12 cellular contexts compared by ENCODE assay signal in the genomic region with DNA sequence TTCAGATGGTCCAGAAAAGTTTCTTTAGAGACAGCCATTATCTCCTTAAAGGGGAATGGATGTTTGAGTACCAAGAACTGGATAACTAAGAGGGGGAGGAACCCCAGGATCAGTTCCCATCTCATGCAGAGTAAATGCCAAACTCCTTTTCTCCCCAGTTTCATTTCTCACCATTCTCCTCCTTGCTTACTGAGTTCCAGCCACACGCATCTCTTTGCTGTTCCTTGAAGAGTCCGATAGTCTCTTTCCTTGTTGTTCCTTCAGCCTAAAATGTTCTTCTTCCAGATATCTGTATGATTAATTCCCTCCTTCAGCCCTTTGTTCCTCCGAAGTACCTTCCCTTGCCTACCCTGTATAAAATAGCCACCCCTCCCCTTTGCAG. TPM values are rescaled to one million over a fixed set of nuclear protein-coding genes. Genes with fewer than 3 reads are reported as not detected.
DNase-seq lines count a peak whose midpoint lies in the region; ATAC-seq and TF ChIP-seq lines count a peak whose summit lies in the region.
"Had no signal": no experiment of that assay in that cellular context is flagged by ENCODE, and none has a peak within 500 bp of the region (broad histone marks: within the 10 kb centered on the region; RNA-seq: fewer than 3 reads in every experiment).

No MANE protein-coding gene starts in this region.

- 80% methylated on average over 1 of the region's 3 CpGs; no CpG with 5 or more reads in 1 of the 2 experiments for WGBS in IMR-90 (ENCODE audit: extremely low coverage in 2 of 2, insufficient read length in 1 of 2), 2 experiments

- peaks cover 3% of the 10 kb centered on the region for H3K27me3 Mint-ChIP-seq in endothelial cell (ENCODE audit: unreplicated experiment)
- H3K27me3 Mint-ChIP-seq in naive thymus-derived CD4-positive, alpha-beta T cell: no peaks in the 10 kb centered on the region
- no peaks in the 10 kb centered on the region for H3K27me3 Mint-ChIP-seq in activated T-helper 1 cell treated with anti-CD3 and anti-CD28 coated beads, Interleukin-12 subunit alpha, Interleukin-12 subunit beta, Interleukin-2, Interleukin-4 antibody, amounts not matched to agents 30 ng/mL and 10 ng/mL and 1 ng/mL, durations not matched to agents 14 hours and 24 hours and 36 hours (ENCODE audit: insufficient read depth)

- no peak overlapping the region for H4K91ac ChIP-seq in IMR-90 (ENCODE audit: insufficient read depth, low read depth, low read length)

- ATAC-seq in IMR-90 (ENCODE audit: low read depth): peak; percentile 26
- no peak for ATAC-seq in naive thymus-derived CD4-positive, alpha-beta T cell
- ATAC-seq in HG03521 (IDR thresholded peaks at IDR 0.05; ENCODE audit: unreplicated experiment): no peak

- BruUV-seq in IMR-90 (replicated peaks; lab: Mats Ljungman, UMichigan) (no TSS peak), OCI-LY7 (replicated peaks; lab: Mats Ljungman, UMichigan) (no TSS peak)

- H3K27me3 ChIP-seq in IMR-90 (ENCODE audit: control insufficient read depth, insufficient read depth, low read length) (no peaks in the 10 kb centered on the region), H7 (ENCODE audit: control insufficient read depth, insufficient read depth, low read length) (no peaks in the 10 kb centered on the region)
- no peaks in the 10 kb centered on the region for H3K27me3 ChIP-seq in naive thymus-derived CD4-positive, alpha-beta T cell (ENCODE audit: control insufficient read depth in 2 of 2, insufficient read depth in 2 of 2, low read length in 2 of 2)
- H3K27me3 ChIP-seq: BE2C, neutrophil had no signal

- POLR2A ChIA-PET in IMR-90 (lab: Charles Lee; ENCODE audit: unreplicated experiment): no interaction called here
- POLR2A ChIA-PET in naive thymus-derived CD4-positive, alpha-beta T cell (lab: Charles Lee): interaction anchor here (0.7 kb wide), 1 partner anchor 270 kb away, joined by 3 read pairs; no protein-coding TSS in a partner anchor
- POLR2A ChIA-PET in OCI-LY7 (lab: Charles Lee): no interaction called here

- DNase-seq in AG08395 (ENCODE audit: low spot score) (peak; percentile 7), IMR-90 (no peak), endothelial cell (ENCODE audit: low spot score) (no peak), OCI-LY7 (ENCODE audit: low spot score) (no peak), H7 (no peak)
- DNase-seq in naive thymus-derived CD4-positive, alpha-beta T cell: no peak
- DNase-seq in activated T-helper 1 cell treated with anti-CD3 and anti-CD28 coated beads, Interleukin-12 subunit alpha, Interleukin-12 subunit beta, Interleukin-2, Interleukin-4 antibody, amounts not matched to agents 30 ng/mL and 10 ng/mL and 1 ng/mL, durations not matched to agents 14 hours and 24 hours and 36 hours (ENCODE audit: low spot score): no peak
- DNase-seq: BE2C; NCI-H2171 treated with DMSO at 0.1 percent for 48 hours; stimulated activated CD4-positive, alpha-beta T cell treated with anti-CD3 and anti-CD28 coated beads, Interleukin-15, amount 100 ng/mL, for 24 hours had no signal

- H2BK20ac ChIP-seq in IMR-90 (ENCODE audit: low read depth, low read length): no peak overlapping the region

- H3K27ac ChIP-seq in IMR-90 (ENCODE audit: insufficient read depth, low read length) (no peak overlapping the region), OCI-LY7 (ENCODE audit: low read depth, low read length, poor library complexity, severe bottlenecking) (no peak overlapping the region)
- no peak overlapping the region for H3K27ac ChIP-seq in naive thymus-derived CD4-positive, alpha-beta T cell (ENCODE audit: low read depth, low read length)
- H3K27ac ChIP-seq: neutrophil had no signal

- H3K4me1 ChIP-seq in IMR-90 (ENCODE audit: control insufficient read depth, insufficient read depth, low read length) (peaks cover 10% of the 10 kb centered on the region), OCI-LY7 (ENCODE audit: insufficient read depth, low read length, poor library complexity, severe bottlenecking) (no peaks in the 10 kb centered on the region)
- H3K4me1 ChIP-seq in naive thymus-derived CD4-positive, alpha-beta T cell (ENCODE audit: control insufficient read depth in 2 of 2, insufficient read depth in 2 of 2, low read length in 2 of 2): peaks cover 13 to 25% of the 10 kb centered on the region in 2 donors
- H3K4me1 ChIP-seq: BE2C had no signal

- peaks cover 33 to 56% of the 10 kb centered on the region in 2 experiments for H3K79me1 ChIP-seq in IMR-90 (ENCODE audit: low read depth in 1 of 2, low read length in 2 of 2)

- no peak for TF ChIP-seq POLR2A in IMR-90 (IDR thresholded peaks at IDR 0.05; ENCODE audit: low read depth, low read length)

- H3K9me3 Mint-ChIP-seq in endothelial cell (ENCODE audit: unreplicated experiment): no peaks in the 10 kb centered on the region
- no peaks in the 10 kb centered on the region for H3K9me3 Mint-ChIP-seq in naive thymus-derived CD4-positive, alpha-beta T cell
- H3K9me3 Mint-ChIP-seq in activated T-helper 1 cell treated with anti-CD3 and anti-CD28 coated beads, Interleukin-12 subunit alpha, Interleukin-12 subunit beta, Interleukin-2, Interleukin-4 antibody, amounts not matched to agents 30 ng/mL and 10 ng/mL and 1 ng/mL, durations not matched to agents 14 hours and 24 hours and 36 hours: no peaks in the 10 kb centered on the region

- H4K20me1 ChIP-seq in IMR-90 (ENCODE audit: insufficient read depth, low read length) (peaks cover 4% of the 10 kb centered on the region; the same call in 1 of the 2 replicates), OCI-LY7 (ENCODE audit: insufficient read depth, low read length) (peaks cover 14% of the 10 kb centered on the region)

- H3K36me3 ChIP-seq in IMR-90 (ENCODE audit: control insufficient read depth, insufficient read depth, low read length) (peaks cover under 1% of the 10 kb centered on the region; the same call in 1 of the 2 replicates), OCI-LY7 (ENCODE audit: insufficient read depth, low read length) (peaks cover 3% of the 10 kb centered on the region), H7 (replicated peaks; ENCODE audit: control insufficient read depth, insufficient read depth, low read length) (no peaks in the 10 kb centered on the region)
- H3K36me3 ChIP-seq in naive thymus-derived CD4-positive, alpha-beta T cell (ENCODE audit: control insufficient read depth in 2 of 3, insufficient read depth in 3 of 3, low read length in 3 of 3): peaks cover 0 to 4% (median 0%) of the 10 kb centered on the region in 3 experiments
- H3K36me3 ChIP-seq: BE2C had no signal

- peaks cover 14% of the 10 kb centered on the region for H3K9me1 ChIP-seq in IMR-90 (ENCODE audit: insufficient read depth, low read length)

- H3K79me2 ChIP-seq in OCI-LY7 (ENCODE audit: insufficient read depth, low read depth, low read length): peaks cover 54% of the 10 kb centered on the region; the same call in 1 of the 2 replicates

- no peak overlapping the region for H3K9ac ChIP-seq in IMR-90 (ENCODE audit: low read depth, low read length)

- no peaks in the 10 kb centered on the region for H3K36me3 Mint-ChIP-seq in endothelial cell (ENCODE audit: low read depth, unreplicated experiment)
- peaks cover 0 to 16% (median 8%) of the 10 kb centered on the region in 5 donors for H3K36me3 Mint-ChIP-seq in naive thymus-derived CD4-positive, alpha-beta T cell
- peaks cover 4% of the 10 kb centered on the region for H3K36me3 Mint-ChIP-seq in activated T-helper 1 cell treated with anti-CD3 and anti-CD28 coated beads, Interleukin-12 subunit alpha, Interleukin-12 subunit beta, Interleukin-2, Interleukin-4 antibody, amounts not matched to agents 30 ng/mL and 10 ng/mL and 1 ng/mL, durations not matched to agents 14 hours and 24 hours and 36 hours (ENCODE audit: low read depth)

- no peak overlapping the region for H2BK120ac ChIP-seq in IMR-90 (ENCODE audit: low read depth, low read length)

- H3K4me2 ChIP-seq in IMR-90 (ENCODE audit: low read depth, low read length): peak overlapping the region; percentile 46
- H3K4me2 ChIP-seq in OCI-LY7 (ENCODE audit: low read length): no peak overlapping the region

- H3K9me3 ChIP-seq in IMR-90 (ENCODE audit: control insufficient read depth, insufficient read depth, low read length): no peaks in the 10 kb centered on the region
- no peaks in the 10 kb centered on the region for H3K9me3 ChIP-seq in naive thymus-derived CD4-positive, alpha-beta T cell (ENCODE audit: control insufficient read depth in 2 of 3, low read length in 3 of 3)
- no peaks in the 10 kb centered on the region for H3K9me3 ChIP-seq in OCI-LY7 (ENCODE audit: low read length)
- H3K9me3 ChIP-seq: BE2C, neutrophil had no signal

- no peak overlapping the region for H3K56ac ChIP-seq in IMR-90 (ENCODE audit: extremely low read depth, insufficient read depth, low read length)

- H3K4ac ChIP-seq in IMR-90 (ENCODE audit: low read depth, low read length): no peak overlapping the region

- no peak overlapping the region for H2AFZ ChIP-seq in IMR-90 (replicated peaks; ENCODE audit: low read length, poor library complexity)
- H2AFZ ChIP-seq in OCI-LY7 (ENCODE audit: low read length): no peak overlapping the region

- H3K4me1 Mint-ChIP-seq in endothelial cell (ENCODE audit: unreplicated experiment): peaks cover 14% of the 10 kb centered on the region
- H3K4me1 Mint-ChIP-seq in naive thymus-derived CD4-positive, alpha-beta T cell: peaks cover 30 to 74% (median 61%) of the 10 kb centered on the region in 7 donors
- H3K4me1 Mint-ChIP-seq in activated T-helper 1 cell treated with anti-CD3 and anti-CD28 coated beads, Interleukin-12 subunit alpha, Interleukin-12 subunit beta, Interleukin-2, Interleukin-4 antibody, amounts not matched to agents 30 ng/mL and 10 ng/mL and 1 ng/mL, durations not matched to agents 14 hours and 24 hours and 36 hours (ENCODE audit: low read depth): peaks cover 21% of the 10 kb centered on the region

- peak overlapping the region; percentile 8 for H3K4me3 Mint-ChIP-seq in endothelial cell (ENCODE audit: unreplicated experiment)
- H3K4me3 Mint-ChIP-seq in naive thymus-derived CD4-positive, alpha-beta T cell: peak overlapping the region in 2 of 10 donors; percentile 4 to 11
- no peak overlapping the region for H3K4me3 Mint-ChIP-seq in activated T-helper 1 cell treated with anti-CD3 and anti-CD28 coated beads, Interleukin-12 subunit alpha, Interleukin-12 subunit beta, Interleukin-2, Interleukin-4 antibody, amounts not matched to agents 30 ng/mL and 10 ng/mL and 1 ng/mL, durations not matched to agents 14 hours and 24 hours and 36 hours

- H4K5ac ChIP-seq in IMR-90 (ENCODE audit: low read depth, low read length): no peak overlapping the region

- in situ Hi-C loops in IMR-90 (cut with MboI; ENCODE audit: low sequenced_read_pairs): no loop called here

- H3K27ac Mint-ChIP-seq in endothelial cell (ENCODE audit: unreplicated experiment): peak overlapping the region; percentile 96
- peak overlapping the region in 7 of 9 donors; percentile 2 to 85 (median 58) for H3K27ac Mint-ChIP-seq in naive thymus-derived CD4-positive, alpha-beta T cell
- H3K27ac Mint-ChIP-seq in activated T-helper 1 cell treated with anti-CD3 and anti-CD28 coated beads, Interleukin-12 subunit alpha, Interleukin-12 subunit beta, Interleukin-2, Interleukin-4 antibody, amounts not matched to agents 30 ng/mL and 10 ng/mL and 1 ng/mL, durations not matched to agents 14 hours and 24 hours and 36 hours: no peak overlapping the region

- no peak overlapping the region for H2AK5ac ChIP-seq in IMR-90 (ENCODE audit: low read depth, low read length)

- intact Hi-C loops in IMR-90 (cut with micrococcal nuclease) (no loop called here), OCI-LY7 (cut with micrococcal nuclease; ENCODE audit: unreplicated experiment) (no loop called here)
- intact Hi-C loops in naive thymus-derived CD4-positive, alpha-beta T cell (cut with micrococcal nuclease): no loop called here
- intact Hi-C loops in activated T-helper 1 cell treated with anti-CD3 and anti-CD28 coated beads, Interleukin-12 subunit alpha, Interleukin-12 subunit beta, Interleukin-2, Interleukin-4 antibody, amounts not matched to agents 30 ng/mL and 10 ng/mL and 1 ng/mL, durations not matched to agents 14 hours and 24 hours and 36 hours (cut with micrococcal nuclease): no loop called here

- 0 out of 4 replicates have a peak overlapping the region, but pooled peaks of 1 of the 2 experiments have one; percentile 3 for H4K8ac ChIP-seq in IMR-90 (ENCODE audit: low read depth in 2 of 2, low read length in 2 of 2)

- H2AK9ac ChIP-seq in IMR-90 (replicated peaks; ENCODE audit: low read depth, low read length, poor library complexity): no peak overlapping the region

- CTCF ChIA-PET in IMR-90 (lab: Yijun Ruan, JAX) (no interaction called here), OCI-LY7 (lab: Charles Lee; ENCODE audit: unreplicated experiment) (no interaction called here)
- CTCF ChIA-PET in naive thymus-derived CD4-positive, alpha-beta T cell (lab: Charles Lee): no interaction called here

- 0 out of 3 replicates have a peak overlapping the region, but pooled peaks have one; percentile 22 for H2BK15ac ChIP-seq in IMR-90 (ENCODE audit: low read depth, low read length)

- no peak overlapping the region for H3K23ac ChIP-seq in IMR-90 (ENCODE audit: low read depth, low read length)

- H2BK5ac ChIP-seq in IMR-90 (ENCODE audit: low read depth, low read length, poor library complexity, severe bottlenecking): no peak overlapping the region

- no peak overlapping the region for H3K14ac ChIP-seq in IMR-90 (replicated peaks; ENCODE audit: low read depth, low read length)

- H3K18ac ChIP-seq in IMR-90 (ENCODE audit: low read depth, low read length): no peak overlapping the region

- dilution Hi-C loops in IMR-90 (cut with HindIII; ENCODE audit: low sequenced_read_pairs, unreplicated experiment): no loop called here

- no peak overlapping the region for H3K4me3 ChIP-seq in IMR-90 (ENCODE audit: insufficient read depth, low read depth, low read length)
- H3K4me3 ChIP-seq in naive thymus-derived CD4-positive, alpha-beta T cell (ENCODE audit: low read length): no peak overlapping the region
- no peak overlapping the region for H3K4me3 ChIP-seq in OCI-LY7 (ENCODE audit: low read depth, low read length, poor library complexity, severe bottlenecking)
- H3K4me3 ChIP-seq in H7 (ENCODE audit: insufficient read depth, low read depth, low read length): no peak overlapping the region

- H3K9me2 ChIP-seq in OCI-LY7 (ENCODE audit: insufficient read depth, low read length): no peaks in the 10 kb centered on the region

- TF ChIP-seq CTCF in IMR-90 (conservative IDR thresholded peaks at IDR 0.05; ENCODE audit: low read depth, low read length): no peak
- TF ChIP-seq CTCF in endothelial cell (IDR thresholded peaks at IDR 0.05; ENCODE audit: unreplicated experiment): no peak
- TF ChIP-seq CTCF in OCI-LY7 (conservative IDR thresholded peaks at IDR 0.05; ENCODE audit: low read length): no peak

- no peak for TF ChIP-seq RAD21 in IMR-90 (IDR thresholded peaks at IDR 0.05; ENCODE audit: low read length)

RNA-seq across cellular contexts. Expression of a gene that starts 30.0 kb away (rescaled TPM):
- total RNA-seq in IMR-90 (2012; rRNA removed): 23.8 and 26.7 TPM in 2 replicates
- polyA plus RNA-seq in IMR-90 (2012; rRNA removed): 11.3 and 11.8 TPM in 2 replicates
- 3.0 and 4.4 TPM in 2 replicates for polyA plus RNA-seq in IMR-90 (2012; cell fraction: cytosol; rRNA removed)
- polyA plus RNA-seq in IMR-90 (2012; cell fraction: nucleus; rRNA removed; ENCODE audit: low replicate concordance): 14.3 and 56.7 TPM in 2 replicates
- 21.0 TPM for total RNA-seq in endothelial cell (ENCODE audit: unreplicated experiment)
- total RNA-seq in naive thymus-derived CD4-positive, alpha-beta T cell: 100 to 1,000 TPM in 1 of 5 experiments, 10 to 100 TPM in 4; 68.6 to 100 (median 93.3) TPM
- polyA plus RNA-seq in naive thymus-derived CD4-positive, alpha-beta T cell: 10 to 100 TPM; 38.5 to 39.5 TPM
- 51.5 and 57.9 TPM in 2 replicates for total RNA-seq in OCI-LY7 (2014; rRNA removed; shearing (Covaris generic))
- 60.2 and 60.3 TPM in 2 replicates for total RNA-seq in OCI-LY7 (2022)
- total RNA-seq in H7 (2014; rRNA removed; shearing (Covaris generic)): 20.9 and 29.0 TPM in 2 replicates
- 35.9 and 41.4 TPM in 2 replicates for total RNA-seq in activated T-helper 1 cell treated with anti-CD3 and anti-CD28 coated beads, Interleukin-12 subunit alpha, Interleukin-12 subunit beta, Interleukin-2, Interleukin-4 antibody, amounts not matched to agents 30 ng/mL and 10 ng/mL and 1 ng/mL, durations not matched to agents 14 hours and 24 hours and 36 hours
